In the genomic region with DNA sequence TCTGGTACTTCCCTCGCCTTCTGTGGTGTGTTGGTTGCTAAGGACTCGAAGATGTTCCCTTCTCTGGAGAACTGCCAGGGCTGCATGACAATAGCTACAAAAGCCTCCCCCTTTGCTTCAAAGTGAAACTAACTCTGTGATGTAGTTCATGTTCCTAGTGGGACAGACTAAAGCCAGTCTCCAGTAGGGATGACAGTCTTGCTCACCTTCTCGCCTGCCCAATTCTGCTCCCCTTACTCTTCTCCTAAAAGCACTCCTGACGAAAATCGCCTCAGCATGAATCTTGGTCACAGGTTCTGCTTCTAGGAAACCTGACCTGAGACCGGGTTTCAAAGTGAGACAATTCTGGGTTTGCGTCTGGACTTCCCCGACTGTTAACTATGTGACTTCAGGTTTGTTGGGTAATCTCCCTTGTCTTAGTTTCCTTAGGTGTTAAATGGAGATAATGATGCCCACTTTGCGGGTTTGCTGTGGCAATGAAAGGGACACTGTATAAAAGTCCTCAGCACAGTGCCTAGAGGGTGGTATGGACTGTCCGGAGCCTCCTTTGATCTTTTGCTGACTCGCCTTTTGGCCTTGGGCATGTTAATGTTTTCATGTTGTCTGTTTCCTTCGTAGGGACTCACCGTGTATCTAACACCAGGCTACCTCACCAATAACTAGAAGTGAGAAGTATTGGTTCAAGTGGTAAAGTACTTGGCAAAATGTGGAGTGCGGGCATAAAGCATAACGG, we compare ENCODE assay signal across 12 cellular contexts. TPM values are rescaled to one million over a fixed set of nuclear protein-coding genes. Genes with fewer than 3 reads are reported as not detected.
A peak's percentile ranks its signal among the peaks of the same experiment; 100 is the strongest.
DNase-seq lines count a peak whose midpoint lies in the region; ATAC-seq lines count a peak whose summit lies in the region.
"Had no signal": no experiment of that assay in that cellular context is flagged by ENCODE, and none has a peak within 500 bp of the region (broad histone marks: within the 10 kb centered on the region; RNA-seq: fewer than 3 reads in every experiment).

No MANE protein-coding gene starts in this region.

- DNase-seq in H7 (peak; percentile 70), NCI-H2029 treated with DMSO at 0.1 percent for 48 hours (lab: John Stamatoyannopoulos, UW) (peak; percentile 27), medulla oblongata (ENCODE audit: extremely low spot score) (peak; percentile 55), cerebellum (ENCODE audit: low spot score) (no peak), NCI-H226 (no peak), ACHN (no peak), NCI-H510A treated with DMSO at 0.1 percent for 48 hours (lab: John Stamatoyannopoulos, UW) (no peak)
- DNase-seq: hippocampal formation had no signal

- H3K36me3 ChIP-seq in H7 (replicated peaks; ENCODE audit: control insufficient read depth, insufficient read depth, low read length), result no peaks in the 10 kb centered on the region
- H3K36me3 ChIP-seq: upper lobe of left lung had no signal

- H3K4me3 ChIP-seq in H7 (ENCODE audit: insufficient read depth, low read depth, low read length), result no peak overlapping the region
- H3K4me3 ChIP-seq: body of pancreas, skin epidermis had no signal

- in situ Hi-C loops in ACHN (cut with HindIII; ENCODE audit: low pct_ligation_motif_present, low pct_unique_long_range_greater_than_20kb, low sequenced_read_pairs), result no loop called here

- H3K27me3 ChIP-seq in H7 (ENCODE audit: control insufficient read depth, insufficient read depth, low read length), result peaks cover 53% of the 10 kb centered on the region
- H3K27me3 ChIP-seq: body of pancreas, upper lobe of left lung had no signal

- ATAC-seq in GM18502 (IDR thresholded peaks at IDR 0.05; ENCODE audit: poor library complexity, unreplicated experiment), result peak; percentile 75
- ATAC-seq: body of pancreas had no signal

RNA-seq across cellular contexts. Expression of a gene that starts 24.9 kb away (rescaled TPM):
- total RNA-seq in H7 (2014; rRNA removed; shearing (Covaris generic)), result 1.0 and 5.0 TPM in 2 replicates
- 7.7 TPM for total RNA-seq in cerebellum

Comparison
In these comparisons a context has a peak if more than half of its experiments do, and no peak if none do; other contexts are left out.
1. DNase-seq: peak in H7 (single experiment), NCI-H2029 treated with DMSO at 0.1 percent for 48 hours (single experiment) and medulla oblongata (single experiment); none in cerebellum (single experiment), NCI-H226 (single experiment), ACHN (single experiment) and NCI-H510A treated with DMSO at 0.1 percent for 48 hours (single experiment).